In the genomic region with DNA sequence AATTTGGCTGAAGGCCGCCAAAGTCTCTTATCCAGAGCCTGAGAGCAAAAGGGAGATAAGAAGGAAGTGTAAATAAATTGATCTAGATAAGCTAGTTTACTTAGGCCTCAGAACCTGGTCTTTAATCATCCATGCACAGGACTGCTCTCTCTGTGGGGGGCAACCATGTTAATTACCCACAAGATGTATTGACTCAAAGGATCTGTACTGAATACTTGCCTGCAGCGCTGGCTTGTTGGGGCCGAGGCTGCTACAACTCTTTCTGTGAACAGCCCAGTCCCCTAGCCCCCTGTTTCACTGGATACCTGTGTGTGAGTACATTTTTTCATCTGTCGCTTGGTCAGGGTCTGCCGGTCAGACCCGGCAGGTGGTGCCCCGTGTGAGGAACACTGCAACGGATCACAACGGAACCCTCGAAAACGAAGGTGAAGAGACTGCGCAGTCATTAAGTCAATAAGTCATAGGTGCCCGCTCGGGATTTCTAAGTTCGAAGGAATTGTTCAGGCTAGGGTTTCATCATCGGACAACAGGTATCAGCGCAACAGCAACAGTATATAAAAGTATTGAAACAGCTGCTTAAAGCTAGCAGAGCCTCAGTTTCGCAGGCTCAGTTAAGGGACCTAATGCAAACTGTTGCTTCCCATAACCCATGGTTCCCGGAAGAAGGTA, we compare ENCODE assay signal across 1 cellular context.
TF ChIP-seq lines count a peak whose summit lies in the region.

No MANE protein-coding gene starts in this region.

TF ChIP-seq in HEK293, 187 proteins besides CTCF, POLR2A, EP300 and RAD21 (continued from another document and continues in another):
- TF ChIP-seq PRDM2 (tag by site-specific recombination; IDR thresholded peaks at IDR 0.05; ENCODE audit: borderline replicate concordance) = no peak
- TF ChIP-seq GLI2 (tag by site-specific recombination; IDR thresholded peaks at IDR 0.05; ENCODE audit: borderline replicate concordance, low read depth) = peak; percentile 77
- no peak for TF ChIP-seq ZNF169 (tag by site-specific recombination; IDR thresholded peaks at IDR 0.05)
- peak; percentile 91 for TF ChIP-seq FEZF1 (tag by site-specific recombination; IDR thresholded peaks at IDR 0.05)
- TF ChIP-seq ZNF2 (tag by site-specific recombination; IDR thresholded peaks at IDR 0.05) = no peak
- TF ChIP-seq, protein P1, sequence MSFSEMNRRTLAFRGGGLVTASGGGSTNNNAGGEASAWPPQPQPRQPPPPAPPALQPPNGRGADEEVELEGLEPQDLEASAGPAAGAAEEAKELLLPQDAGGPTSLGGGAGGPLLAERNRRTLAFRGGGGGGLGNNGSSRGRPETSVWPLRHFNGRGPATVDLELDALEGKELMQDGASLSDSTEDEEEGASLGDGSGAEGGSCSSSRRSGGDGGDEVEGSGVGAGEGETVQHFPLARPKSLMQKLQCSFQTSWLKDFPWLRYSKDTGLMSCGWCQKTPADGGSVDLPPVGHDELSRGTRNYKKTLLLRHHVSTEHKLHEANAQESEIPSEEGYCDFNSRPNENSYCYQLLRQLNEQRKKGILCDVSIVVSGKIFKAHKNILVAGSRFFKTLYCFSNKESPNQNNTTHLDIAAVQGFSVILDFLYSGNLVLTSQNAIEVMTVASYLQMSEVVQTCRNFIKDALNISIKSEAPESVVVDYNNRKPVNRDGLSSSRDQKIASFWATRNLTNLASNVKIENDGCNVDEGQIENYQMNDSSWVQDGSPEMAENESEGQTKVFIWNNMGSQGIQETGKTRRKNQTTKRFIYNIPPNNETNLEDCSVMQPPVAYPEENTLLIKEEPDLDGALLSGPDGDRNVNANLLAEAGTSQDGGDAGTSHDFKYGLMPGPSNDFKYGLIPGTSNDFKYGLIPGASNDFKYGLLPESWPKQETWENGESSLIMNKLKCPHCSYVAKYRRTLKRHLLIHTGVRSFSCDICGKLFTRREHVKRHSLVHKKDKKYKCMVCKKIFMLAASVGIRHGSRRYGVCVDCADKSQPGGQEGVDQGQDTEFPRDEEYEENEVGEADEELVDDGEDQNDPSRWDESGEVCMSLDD (tag by site-specific recombination; IDR thresholded peaks at IDR 0.05) = no peak
- TF ChIP-seq ZNF416 (tag by site-specific recombination; IDR thresholded peaks at IDR 0.05) = no peak
- TF ChIP-seq BCL11B (tag by site-specific recombination; IDR thresholded peaks at IDR 0.05; ENCODE audit: low read depth) = no peak
- TF ChIP-seq HOXA7 (CRISPR knock-in tag; IDR thresholded peaks at IDR 0.05; ENCODE audit: borderline replicate concordance) = no peak
- TF ChIP-seq GLIS2 (tag by site-specific recombination; IDR thresholded peaks at IDR 0.05) = peak; percentile 23; the same call in 1 of the 2 replicates
- no peak for TF ChIP-seq ZNF473 (tag by site-specific recombination; IDR thresholded peaks at IDR 0.05)
- TF ChIP-seq, protein P2, sequence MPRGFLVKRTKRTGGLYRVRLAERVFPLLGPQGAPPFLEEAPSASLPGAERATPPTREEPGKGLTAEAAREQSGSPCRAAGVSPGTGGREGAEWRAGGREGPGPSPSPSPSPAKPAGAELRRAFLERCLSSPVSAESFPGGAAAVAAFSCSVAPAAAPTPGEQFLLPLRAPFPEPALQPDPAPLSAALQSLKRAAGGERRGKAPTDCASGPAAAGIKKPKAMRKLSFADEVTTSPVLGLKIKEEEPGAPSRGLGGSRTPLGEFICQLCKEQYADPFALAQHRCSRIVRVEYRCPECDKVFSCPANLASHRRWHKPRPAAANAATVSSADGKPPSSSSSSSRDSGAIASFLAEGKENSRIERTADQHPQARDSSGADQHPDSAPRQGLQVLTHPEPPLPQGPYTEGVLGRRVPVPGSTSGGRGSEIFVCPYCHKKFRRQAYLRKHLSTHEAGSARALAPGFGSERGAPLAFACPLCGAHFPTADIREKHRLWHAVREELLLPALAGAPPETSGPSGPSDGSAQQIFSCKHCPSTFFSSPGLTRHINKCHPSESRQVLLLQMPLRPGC (tag by site-specific recombination; IDR thresholded peaks at IDR 0.05) = peak; percentile 46; the same call in 1 of the 2 replicates
- TF ChIP-seq ZNF223 (tag by site-specific recombination; IDR thresholded peaks at IDR 0.05) = no peak
- TF ChIP-seq ZNF266 (tag by site-specific recombination; IDR thresholded peaks at IDR 0.05; ENCODE audit: low read depth) = no peak
- no peak for TF ChIP-seq ZNF530 (tag by site-specific recombination; IDR thresholded peaks at IDR 0.05; ENCODE audit: low read depth)
- peak; percentile 49; the same call in 1 of the 2 replicates for TF ChIP-seq ZSCAN23 (tag by site-specific recombination; IDR thresholded peaks at IDR 0.05)
- TF ChIP-seq ZSCAN16 (tag by site-specific recombination; IDR thresholded peaks at IDR 0.05) = no peak
- TF ChIP-seq ZNF184 (tag by site-specific recombination; IDR thresholded peaks at IDR 0.05) = 0 out of 2 replicates have a peak, but pooled peaks have one; percentile 31
- no peak for TF ChIP-seq EGR2 (tag by site-specific recombination; IDR thresholded peaks at IDR 0.05; ENCODE audit: low read depth)
- TF ChIP-seq ZBTB20 (tag by site-specific recombination; IDR thresholded peaks at IDR 0.05) = no peak
- TF ChIP-seq, protein P3, sequence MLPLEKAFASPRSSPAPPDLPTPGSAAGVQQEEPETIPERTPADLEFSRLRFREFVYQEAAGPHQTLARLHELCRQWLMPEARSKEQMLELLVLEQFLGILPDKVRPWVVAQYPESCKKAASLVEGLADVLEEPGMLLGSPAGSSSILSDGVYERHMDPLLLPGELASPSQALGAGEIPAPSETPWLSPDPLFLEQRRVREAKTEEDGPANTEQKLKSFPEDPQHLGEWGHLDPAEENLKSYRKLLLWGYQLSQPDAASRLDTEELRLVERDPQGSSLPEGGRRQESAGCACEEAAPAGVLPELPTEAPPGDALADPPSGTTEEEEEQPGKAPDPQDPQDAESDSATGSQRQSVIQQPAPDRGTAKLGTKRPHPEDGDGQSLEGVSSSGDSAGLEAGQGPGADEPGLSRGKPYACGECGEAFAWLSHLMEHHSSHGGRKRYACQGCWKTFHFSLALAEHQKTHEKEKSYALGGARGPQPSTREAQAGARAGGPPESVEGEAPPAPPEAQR (tag by site-specific recombination; IDR thresholded peaks at IDR 0.05) = no peak
- peak; percentile 78 for TF ChIP-seq SCRT2 (tag by site-specific recombination; IDR thresholded peaks at IDR 0.05)
- peak; percentile 62; the same call in 1 of the 2 replicates for TF ChIP-seq ZNF561 (tag by site-specific recombination; IDR thresholded peaks at IDR 0.05; ENCODE audit: borderline replicate concordance)
- TF ChIP-seq ZBTB21 (tag by site-specific recombination; IDR thresholded peaks at IDR 0.05) = peak; percentile 57; the same call in 1 of the 2 replicates
- peak; percentile 98 for TF ChIP-seq GLIS1 (tag by site-specific recombination; IDR thresholded peaks at IDR 0.05)
- no peak for TF ChIP-seq ZNF560 (tag by site-specific recombination; IDR thresholded peaks at IDR 0.05; ENCODE audit: borderline replicate concordance)
- TF ChIP-seq ZNF404 (tag by site-specific recombination; IDR thresholded peaks at IDR 0.05) = no peak
- TF ChIP-seq BCL11A (tag by site-specific recombination; IDR thresholded peaks at IDR 0.05; ENCODE audit: low read depth) = no peak
- TF ChIP-seq ZNF670 (tag by site-specific recombination; IDR thresholded peaks at IDR 0.05; ENCODE audit: low read depth) = no peak
- peak; percentile 30; the same call in 1 of the 2 replicates for TF ChIP-seq ZBTB8A (tag by site-specific recombination; IDR thresholded peaks at IDR 0.05)
- peak; percentile 89 for TF ChIP-seq SP7 (tag by site-specific recombination; IDR thresholded peaks at IDR 0.05)
- TF ChIP-seq, protein P4, sequence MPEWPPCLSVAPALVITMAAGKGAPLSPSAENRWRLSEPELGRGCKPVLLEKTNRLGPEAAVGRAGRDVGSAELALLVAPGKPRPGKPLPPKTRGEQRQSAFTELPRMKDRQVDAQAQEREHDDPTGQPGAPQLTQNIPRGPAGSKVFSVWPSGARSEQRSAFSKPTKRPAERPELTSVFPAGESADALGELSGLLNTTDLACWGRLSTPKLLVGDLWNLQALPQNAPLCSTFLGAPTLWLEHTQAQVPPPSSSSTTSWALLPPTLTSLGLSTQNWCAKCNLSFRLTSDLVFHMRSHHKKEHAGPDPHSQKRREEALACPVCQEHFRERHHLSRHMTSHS (tag by site-specific recombination; IDR thresholded peaks at IDR 0.05) = peak; percentile 82
- TF ChIP-seq ZNF449 (tag by site-specific recombination; IDR thresholded peaks at IDR 0.05) = 0 out of 2 replicates have a peak, but pooled peaks have one; percentile 44
- TF ChIP-seq WT1 (tag by site-specific recombination; IDR thresholded peaks at IDR 0.05) = peak; percentile 94
- TF ChIP-seq ZNF501 (tag by site-specific recombination; IDR thresholded peaks at IDR 0.05) = 0 out of 2 replicates have a peak, but pooled peaks have one; percentile 30
- TF ChIP-seq ZNF548 (tag by site-specific recombination; IDR thresholded peaks at IDR 0.05) = no peak
- peak; percentile 77 for TF ChIP-seq PRDM4 (tag by site-specific recombination; IDR thresholded peaks at IDR 0.05)
- TF ChIP-seq ZNF302 (tag by site-specific recombination; IDR thresholded peaks at IDR 0.05; ENCODE audit: low read depth) = no peak
- TF ChIP-seq ZNF202 (tag by site-specific recombination; IDR thresholded peaks at IDR 0.05; ENCODE audit: borderline replicate concordance) = no peak
- TF ChIP-seq ZNF777 (tag by site-specific recombination; IDR thresholded peaks at IDR 0.05; ENCODE audit: borderline replicate concordance) = no peak
- peak; percentile 70 for TF ChIP-seq KLF8 (tag by site-specific recombination; IDR thresholded peaks at IDR 0.05)
- TF ChIP-seq TCF7L2 (IDR thresholded peaks at IDR 0.05; ENCODE audit: borderline replicate concordance, low read depth, low read length) = peak; percentile 100
- no peak for TF ChIP-seq ZNF394 (tag by site-specific recombination; IDR thresholded peaks at IDR 0.05; ENCODE audit: borderline replicate concordance)
- no peak for TF ChIP-seq ZNF426 (tag by site-specific recombination; IDR thresholded peaks at IDR 0.05)
- TF ChIP-seq ZNF677 (tag by site-specific recombination; IDR thresholded peaks at IDR 0.05) = no peak
- TF ChIP-seq ZNF658 (tag by site-specific recombination; IDR thresholded peaks at IDR 0.05) = no peak
- TF ChIP-seq ZIC2 (tag by site-specific recombination; IDR thresholded peaks at IDR 0.05) = peak; percentile 27; the same call in 1 of the 2 replicates
- TF ChIP-seq ZNF114 (tag by site-specific recombination; IDR thresholded peaks at IDR 0.05) = no peak
